Comparison of ENCODE assay signal across 1 cellular context in genomic region chr11:14584595-14584994, GRCh38.
TF ChIP-seq lines count a peak whose summit lies in the region.

No MANE protein-coding gene starts in this region.

TF ChIP-seq in HepG2, 621 proteins besides CTCF, POLR2A, EP300 and RAD21 (continued from another document and continues in another):
- TF ChIP-seq ARID5B (CRISPR knock-in tag; IDR thresholded peaks at IDR 0.05) (peak; percentile 90), ISX (CRISPR knock-in tag; conservative IDR thresholded peaks at IDR 0.05) (no peak), POGZ (CRISPR knock-in tag; IDR thresholded peaks at IDR 0.05) (peak; percentile 88), ZBTB34 (CRISPR knock-in tag; IDR thresholded peaks at IDR 0.05) (0 out of 2 replicates have a peak, but pooled peaks have one; percentile 31), ZSCAN25 (CRISPR knock-in tag; IDR thresholded peaks at IDR 0.05) (no peak), ZNF652 (CRISPR knock-in tag; IDR thresholded peaks at IDR 0.05; ENCODE audit: borderline replicate concordance, low read depth) (peak; percentile 21; the same call in 1 of the 2 replicates), ZNF550 (CRISPR knock-in tag; IDR thresholded peaks at IDR 0.05; ENCODE audit: borderline replicate concordance) (no peak), ZNF33A (CRISPR knock-in tag; IDR thresholded peaks at IDR 0.05; ENCODE audit: borderline replicate concordance) (no peak), SIN3B (IDR thresholded peaks at IDR 0.05; ENCODE audit: low read length) (no peak), ZBTB21 (CRISPR knock-in tag; IDR thresholded peaks at IDR 0.05) (peak; percentile 26; the same call in 1 of the 2 replicates), ZFP91 (CRISPR knock-in tag; IDR thresholded peaks at IDR 0.05; ENCODE audit: borderline replicate concordance) (no peak; the same call in 1 of the 2 replicates), ZNF597 (CRISPR knock-in tag; IDR thresholded peaks at IDR 0.05) (no peak), ZNF253 (CRISPR knock-in tag; IDR thresholded peaks at IDR 0.05; ENCODE audit: borderline replicate concordance) (no peak), SSRP1 (CRISPR knock-in tag; IDR thresholded peaks at IDR 0.05) (no peak), ZFX (CRISPR knock-in tag; IDR thresholded peaks at IDR 0.05; ENCODE audit: low read depth) (peak; percentile 77), PRDM15 (CRISPR knock-in tag; IDR thresholded peaks at IDR 0.05) (peak; percentile 57; the same call in 1 of the 2 replicates), FUBP1 (CRISPR knock-in tag; IDR thresholded peaks at IDR 0.05; ENCODE audit: borderline replicate concordance) (no peak), FOXP1 (IDR thresholded peaks at IDR 0.05) (no peak), FOXP1 (CRISPR knock-in tag; IDR thresholded peaks at IDR 0.05) (peak; percentile 51; the same call in 1 of the 2 replicates), ZNF605 (CRISPR knock-in tag; IDR thresholded peaks at IDR 0.05) (peak; percentile 52; the same call in 1 of the 2 replicates), CREB3 (CRISPR knock-in tag; IDR thresholded peaks at IDR 0.05) (no peak), KLF15 (CRISPR knock-in tag; IDR thresholded peaks at IDR 0.05; ENCODE audit: borderline replicate concordance) (no peak), NCOA2 (CRISPR knock-in tag; IDR thresholded peaks at IDR 0.05) (peak; percentile 48; the same call in 1 of the 2 replicates), KAT2B (IDR thresholded peaks at IDR 0.05; ENCODE audit: borderline replicate concordance, low read depth, low read length) (no peak), KDM6A (CRISPR knock-in tag; IDR thresholded peaks at IDR 0.05; ENCODE audit: low read depth) (peak; percentile 76), ZBTB7A (CRISPR knock-in tag; IDR thresholded peaks at IDR 0.05) (no peak), PRMT3 (CRISPR knock-in tag; IDR thresholded peaks at IDR 0.05; ENCODE audit: borderline replicate concordance, low read depth) (no peak), U2AF2 (IDR thresholded peaks at IDR 0.05; ENCODE audit: low read depth, low read length) (no peak), ZNF589 (CRISPR knock-in tag; conservative IDR thresholded peaks at IDR 0.05) (no peak), MEIS2 (CRISPR knock-in tag; IDR thresholded peaks at IDR 0.05) (peak; percentile 51; the same call in 1 of the 2 replicates), ARNT (IDR thresholded peaks at IDR 0.05) (no peak), PHB2 (IDR thresholded peaks at IDR 0.05; ENCODE audit: partially characterized antibody) (no peak), ZNF772 (CRISPR knock-in tag; IDR thresholded peaks at IDR 0.05) (0 out of 2 replicates have a peak, but pooled peaks have one; percentile 27), CEBPG (CRISPR knock-in tag; IDR thresholded peaks at IDR 0.05) (peak; percentile 20; the same call in 1 of the 2 replicates), ZNF782 (CRISPR knock-in tag; IDR thresholded peaks at IDR 0.05; ENCODE audit: borderline replicate concordance) (no peak), PRDM10 (CRISPR knock-in tag; IDR thresholded peaks at IDR 0.05; ENCODE audit: low read depth) (0 out of 2 replicates have a peak, but pooled peaks have one; percentile 48), EHMT2 (IDR thresholded peaks at IDR 0.05; ENCODE audit: borderline replicate concordance, low read depth, low read length) (no peak), RFXAP (CRISPR knock-in tag; IDR thresholded peaks at IDR 0.05; ENCODE audit: borderline replicate concordance) (peak; percentile 60; the same call in 1 of the 2 replicates), E2F2 (CRISPR knock-in tag; IDR thresholded peaks at IDR 0.05; ENCODE audit: borderline replicate concordance) (no peak), ZNF3 (CRISPR knock-in tag; IDR thresholded peaks at IDR 0.05) (no peak), ZNF841 (CRISPR knock-in tag; IDR thresholded peaks at IDR 0.05; ENCODE audit: borderline replicate concordance) (no peak), SPEN (CRISPR knock-in tag; IDR thresholded peaks at IDR 0.05; ENCODE audit: low read depth) (peak; percentile 40), TGIF2 (CRISPR knock-in tag; IDR thresholded peaks at IDR 0.05) (peak; percentile 41; the same call in 1 of the 2 replicates)
